ENCODE assay signal across 13 cellular contexts in genomic region chr9:89226076-89226475, GRCh38. TPM values are rescaled to one million over a fixed set of nuclear protein-coding genes. Genes with fewer than 3 reads are reported as not detected.
DNase-seq lines count a peak whose midpoint lies in the region; ATAC-seq and TF ChIP-seq lines count a peak whose summit lies in the region.
"Had no signal": no experiment of that assay in that cellular context is flagged by ENCODE, and none has a peak within 500 bp of the region (broad histone marks: within the 10 kb centered on the region; RNA-seq: fewer than 3 reads in every experiment).

No MANE protein-coding gene starts in this region.

- TF ChIP-seq CTCF in GM23338 (conservative IDR thresholded peaks at IDR 0.05; ENCODE audit: low read depth in 2 of 2): no peak
- no peak for TF ChIP-seq CTCF in WTC11 (IDR thresholded peaks at IDR 0.05)
- no peak for TF ChIP-seq CTCF in nephron progenitor cell (IDR thresholded peaks at IDR 0.05)
- no peak for TF ChIP-seq CTCF in dorsolateral prefrontal cortex (IDR thresholded peaks at IDR 0.05 in 54 of 56, conservative IDR thresholded peaks at IDR 0.05 in 2 of 56; ENCODE audit: low read depth in 1 of 56, partially characterized antibody in 56 of 56)
- TF ChIP-seq CTCF in prostate gland (IDR thresholded peaks at IDR 0.05): no peak

- peak overlapping the region; percentile 90 for H2AFZ ChIP-seq in GM23338

- no peaks in the 10 kb centered on the region for H3F3A ChIP-seq in GM23338 (replicated peaks; ENCODE audit: low read depth)

- H3K9me2 ChIP-seq in GM23338 (ENCODE audit: insufficient read depth): no peaks in the 10 kb centered on the region

- H3K27ac Mint-ChIP-seq in GM23338 (peak overlapping the region; percentile 29; the same call in 1 of the 2 replicates), WTC11 (no peak overlapping the region; the same call in 1 of the 2 replicates), nephron progenitor cell (peak overlapping the region; percentile 33)
- H3K27ac Mint-ChIP-seq: activated naive CD4-positive, alpha-beta T cell treated with anti-CD3 and anti-CD28 coated beads, Interleukin-2, amount 10 ng/mL, durations not matched to agents 7 days and 5 days had no signal

- H3K4me1 ChIP-seq in GM23338 (ENCODE audit: insufficient read depth) (peaks cover 10% of the 10 kb centered on the region; the same call in 1 of the 2 replicates), prostate gland (replicated peaks) (no peaks in the 10 kb centered on the region)
- H3K4me1 ChIP-seq: tibial artery had no signal

- intact Hi-C loops in dorsolateral prefrontal cortex (cut with DNase I) (no loop called here), prostate gland (cut with DNase I) (no loop called here)

- no peaks in the 10 kb centered on the region for H3K79me2 ChIP-seq in GM23338 (replicated peaks; ENCODE audit: insufficient read depth)

- H3K4me1 Mint-ChIP-seq in GM23338 (peaks cover 20% of the 10 kb centered on the region), WTC11 (peaks cover 18% of the 10 kb centered on the region), nephron progenitor cell (peaks cover 13% of the 10 kb centered on the region)
- H3K4me1 Mint-ChIP-seq: activated naive CD4-positive, alpha-beta T cell treated with anti-CD3 and anti-CD28 coated beads, Interleukin-2, amount 10 ng/mL, durations not matched to agents 7 days and 5 days had no signal

- H3K27me3 ChIP-seq in GM23338 (ENCODE audit: insufficient read depth) (no peaks in the 10 kb centered on the region), dorsolateral prefrontal cortex (no peaks in the 10 kb centered on the region), prostate gland (replicated peaks; ENCODE audit: insufficient read depth) (no peaks in the 10 kb centered on the region)
- H3K27me3 ChIP-seq: tibial artery had no signal

- H3K36me3 Mint-ChIP-seq in GM23338 (ENCODE audit: low read depth): no peaks in the 10 kb centered on the region
- peaks cover under 1% of the 10 kb centered on the region; the same call in 1 of the 2 replicates for H3K36me3 Mint-ChIP-seq in WTC11
- H3K36me3 Mint-ChIP-seq in nephron progenitor cell (ENCODE audit: low read depth): no peaks in the 10 kb centered on the region

- no peaks in the 10 kb centered on the region for H3K9me3 ChIP-seq in prostate gland

- peaks cover 4% of the 10 kb centered on the region; the same call in 1 of the 2 replicates for H4K20me1 ChIP-seq in GM23338 (replicated peaks; ENCODE audit: insufficient read depth)

- H3K36me3 ChIP-seq in GM23338 (ENCODE audit: insufficient read depth) (no peaks in the 10 kb centered on the region), prostate gland (no peaks in the 10 kb centered on the region)
- H3K36me3 ChIP-seq: tibial artery had no signal

- H3K27ac ChIP-seq in GM23338 (ENCODE audit: low read depth) (no peak overlapping the region), dorsolateral prefrontal cortex (no peak overlapping the region), prostate gland (no peak overlapping the region)
- H3K27ac ChIP-seq: C4-2B, tibial artery had no signal

- ATAC-seq in GM23338 (peak; percentile 100), WTC11 (peak; percentile 100)

- POLR2A ChIA-PET in WTC11 (lab: Charles Lee): no interaction called here

- CTCF ChIA-PET in WTC11 (lab: Charles Lee): interaction anchor here (1.0 to 1.2 kb wide), 3 partner anchors 9 to 177 kb away, joined by 3 to 6 read pairs (median 4); no protein-coding TSS in a partner anchor

- 53% methylated on average over 3 of the region's 3 CpGs for WGBS in prostate gland

- peak overlapping the region; percentile 60 for H3K4me2 ChIP-seq in GM23338

- H3K4me3 Mint-ChIP-seq in GM23338 (no peak overlapping the region), WTC11 (peak overlapping the region; percentile 8; the same call in 1 of the 2 replicates), nephron progenitor cell (no peak overlapping the region)
- H3K4me3 Mint-ChIP-seq: activated naive CD4-positive, alpha-beta T cell treated with anti-CD3 and anti-CD28 coated beads, Interleukin-2, amount 10 ng/mL, durations not matched to agents 7 days and 5 days had no signal

- no peak for TF ChIP-seq POLR2A in prostate gland (IDR thresholded peaks at IDR 0.05)

- H3K27me3 Mint-ChIP-seq in GM23338 (ENCODE audit: insufficient read depth, low read depth, poor library complexity): peaks cover 7% of the 10 kb centered on the region
- no peaks in the 10 kb centered on the region for H3K27me3 Mint-ChIP-seq in WTC11 (ENCODE audit: low read depth)
- H3K27me3 Mint-ChIP-seq in nephron progenitor cell (ENCODE audit: low read depth, poor library complexity): peaks cover 18% of the 10 kb centered on the region

- H3K4me3 ChIP-seq in GM23338 (no peak overlapping the region), dorsolateral prefrontal cortex (no peak overlapping the region), prostate gland (no peak overlapping the region)
- H3K4me3 ChIP-seq: tibial artery had no signal

- H3K9me3 Mint-ChIP-seq in GM23338 (peaks cover under 1% of the 10 kb centered on the region), WTC11 (peaks cover 9% of the 10 kb centered on the region), nephron progenitor cell (peaks cover 10% of the 10 kb centered on the region)
- H3K9me3 Mint-ChIP-seq: activated naive CD4-positive, alpha-beta T cell treated with anti-CD3 and anti-CD28 coated beads, Interleukin-2, amount 10 ng/mL, durations not matched to agents 7 days and 5 days had no signal

- peak; percentile 83 for DNase-seq in GM23338 (ENCODE audit: low spot score)
- DNase-seq in WTC11 (ENCODE audit: low spot score): peak; percentile 69
- DNase-seq in globus pallidus (ENCODE audit: low spot score): peak; percentile 12
- DNase-seq in nephron progenitor cell: peak; percentile 62
- DNase-seq in NCI-H1436 treated with DMSO at 0.1 percent for 48 hours (lab: John Stamatoyannopoulos, UW): no peak
- DNase-seq in dorsolateral prefrontal cortex: no peak
- no peak for DNase-seq in prostate gland (ENCODE audit: low spot score)
- DNase-seq in NK-92 treated with Interleukin-12 subunit alpha and Interleukin-12 subunit beta, amount 100 ng/mL, for 24 hours (lab: John Stamatoyannopoulos, UW): no peak
- DNase-seq: activated naive CD4-positive, alpha-beta T cell treated with anti-CD3 and anti-CD28 coated beads, Interleukin-2, amount 10 ng/mL, durations not matched to agents 7 days and 5 days; NCI-H526 treated with DMSO at 0.1 percent for 48 hours; posterior cingulate gyrus; tibial artery had no signal

TF ChIP-seq in GM23338, 12 proteins besides CTCF, POLR2A, EP300 and RAD21 (continues in another document):
- TF ChIP-seq JUNB (IDR thresholded peaks at IDR 0.05; ENCODE audit: unreplicated experiment): no peak
- no peak for TF ChIP-seq NANOG (IDR thresholded peaks at IDR 0.05; ENCODE audit: borderline replicate concordance)

TF ChIP-seq in WTC11, 78 proteins besides CTCF, POLR2A, EP300 and RAD21 (continues in another document):
- no peak for TF ChIP-seq STAT6 (CRISPR knock-in tag; conservative IDR thresholded peaks at IDR 0.05; ENCODE audit: low read depth)
- 0 out of 2 replicates have a peak, but pooled peaks have one; percentile 5 for TF ChIP-seq HMGA2 (CRISPR knock-in tag; IDR thresholded peaks at IDR 0.05)

RNA-seq across cellular contexts. Expression of gene SHC3, which starts 47.5 kb away (rescaled TPM):
- total RNA-seq in GM23338 (2014; rRNA removed; shearing (Covaris generic)): 2.5 and 2.9 TPM in 2 replicates
- 1.1 and 1.3 TPM in 2 replicates for polyA plus RNA-seq in GM23338 (2016; fragmentation: Nextera tagmentation; extraction: Ambion mirVana)
- total RNA-seq in WTC11 (2021): 4.2 to 5.1 TPM (median 4.9 TPM) in 3 replicates
- 100 to 1,000 TPM in 82 of 120 experiments, 10 to 100 TPM in 38; 32.9 to 165 (median 108) TPM for total RNA-seq in dorsolateral prefrontal cortex
- total RNA-seq in prostate gland: under 1 TPM; 0.34 to 0.59 TPM

Comparison
In these comparisons a context has a peak if more than half of its experiments do, and no peak if none do; other contexts are left out.
1. DNase-seq: peak in GM23338 (single experiment), WTC11 (single experiment), globus pallidus (single experiment) and nephron progenitor cell (single experiment); none in NCI-H1436 treated with DMSO at 0.1 percent for 48 hours (single experiment), dorsolateral prefrontal cortex (0 of 10), prostate gland (single experiment) and NK-92 treated with Interleukin-12 subunit alpha and Interleukin-12 subunit beta, amount 100 ng/mL, for 24 hours (single experiment).